ENCODE assay signal across 26 cellular contexts in genomic region chr20:1272368-1273155, GRCh38. TPM values are rescaled to one million over a fixed set of nuclear protein-coding genes. Genes with fewer than 3 reads are reported as not detected.
A peak's percentile ranks its signal among the peaks of the same experiment; 100 is the strongest.
DNase-seq lines count a peak whose midpoint lies in the region; ATAC-seq and TF ChIP-seq lines count a peak whose summit lies in the region.
"Had no signal": no experiment of that assay in that cellular context is flagged by ENCODE, and none has a peak within 500 bp of the region (broad histone marks: within the 10 kb centered on the region; RNA-seq: fewer than 3 reads in every experiment).

No MANE protein-coding gene starts in this region.

- no peak overlapping the region for H3K9ac ChIP-seq in BLaER1 treated with 17β-estradiol and CSF1 and Interleukin-3, amounts not matched to agents 10 nM and 100 nM
- no peak overlapping the region for H3K9ac ChIP-seq in IMR-90 (ENCODE audit: low read depth, low read length)

- ATAC-seq in IMR-90 (ENCODE audit: low read depth): no peak
- ATAC-seq in GM19467 (IDR thresholded peaks at IDR 0.05; ENCODE audit: unreplicated experiment): no peak
- no peak for ATAC-seq in GM19463 (IDR thresholded peaks at IDR 0.05; ENCODE audit: unreplicated experiment)
- ATAC-seq: activated CD4-positive, alpha-beta T cell treated with anti-CD3 and anti-CD28 coated beads for 36 hours; pancreas; sciatic nerve had no signal

- CTCF ChIA-PET in IMR-90 (lab: Yijun Ruan, JAX): interaction anchor here (0.6 to 1.2 kb wide), 3 partner anchors 10 to 59 kb away, joined by 3 to 4 read pairs (median 3); no protein-coding TSS in a partner anchor

- H2AFZ ChIP-seq in IMR-90 (replicated peaks; ENCODE audit: low read length, poor library complexity): no peak overlapping the region

- no peak overlapping the region for H2BK5ac ChIP-seq in IMR-90 (ENCODE audit: low read depth, low read length, poor library complexity, severe bottlenecking)

- H3K27me3 Mint-ChIP-seq in glutamatergic neuron (ENCODE audit: unreplicated experiment): peaks cover 18% of the 10 kb centered on the region
- no peaks in the 10 kb centered on the region for H3K27me3 Mint-ChIP-seq in osteocyte (ENCODE audit: unreplicated experiment)
- H3K27me3 Mint-ChIP-seq in T-helper 2 cell treated with Interferon-gamma antibody and Interleukin-4, amounts not matched to agents 5 μg/mL and 100 μg/mL, for 36 hours (ENCODE audit: low read depth): no peaks in the 10 kb centered on the region
- H3K27me3 Mint-ChIP-seq: activated CD4-positive, alpha-beta T cell treated with anti-CD3 and anti-CD28 coated beads for 36 hours; CD4-positive, alpha-beta memory T cell; central memory CD8-positive, alpha-beta T cell had no signal

- H4K91ac ChIP-seq in IMR-90 (ENCODE audit: insufficient read depth, low read depth, low read length): no peak overlapping the region; the same call in 1 of the 2 replicates

- H3K36me3 Mint-ChIP-seq in glutamatergic neuron (ENCODE audit: unreplicated experiment) (peaks cover 3% of the 10 kb centered on the region), osteocyte (ENCODE audit: unreplicated experiment) (no peaks in the 10 kb centered on the region)
- no peaks in the 10 kb centered on the region for H3K36me3 Mint-ChIP-seq in T-helper 2 cell treated with Interferon-gamma antibody and Interleukin-4, amounts not matched to agents 5 μg/mL and 100 μg/mL, for 36 hours (ENCODE audit: low read depth)

- H3K4me1 ChIP-seq in BLaER1 treated with 17β-estradiol and CSF1 and Interleukin-3, amounts not matched to agents 10 nM and 100 nM: peaks cover 8 to 15% (median 11%) of the 10 kb centered on the region in 10 experiments
- no peaks in the 10 kb centered on the region for H3K4me1 ChIP-seq in IMR-90 (ENCODE audit: control insufficient read depth, insufficient read depth, low read length)
- H3K4me1 ChIP-seq: HAP-1, pancreas had no signal

- H3K4me1 Mint-ChIP-seq in glutamatergic neuron (ENCODE audit: low read depth, unreplicated experiment) (peaks cover 57% of the 10 kb centered on the region), osteocyte (ENCODE audit: unreplicated experiment) (peaks cover 2% of the 10 kb centered on the region)
- H3K4me1 Mint-ChIP-seq in T-helper 2 cell treated with Interferon-gamma antibody and Interleukin-4, amounts not matched to agents 5 μg/mL and 100 μg/mL, for 36 hours (ENCODE audit: low read depth): peaks cover 2% of the 10 kb centered on the region

- H3K9me3 ChIP-seq in BLaER1 treated with 17β-estradiol and CSF1 and Interleukin-3, amounts not matched to agents 10 nM and 100 nM (replicated peaks in 1 of 11): no peaks in the 10 kb centered on the region
- no peaks in the 10 kb centered on the region for H3K9me3 ChIP-seq in IMR-90 (ENCODE audit: control insufficient read depth, insufficient read depth, low read length)
- H3K9me3 ChIP-seq: HAP-1, pancreas, upper lobe of left lung had no signal

- in situ Hi-C loops in IMR-90 (cut with MboI; ENCODE audit: low sequenced_read_pairs): no loop called here
- in situ Hi-C loops in G401 (cut with HindIII; ENCODE audit: low sequenced_read_pairs): no loop called here

- peaks cover 21 to 30% of the 10 kb centered on the region in 2 experiments for H3K79me1 ChIP-seq in IMR-90 (ENCODE audit: low read depth in 1 of 2, low read length in 2 of 2)

- intact Hi-C loops in IMR-90 (cut with micrococcal nuclease): no loop called here

- H3K23ac ChIP-seq in IMR-90 (ENCODE audit: low read depth, low read length): no peak overlapping the region

- H4K5ac ChIP-seq in IMR-90 (ENCODE audit: low read depth, low read length): no peak overlapping the region

- H3K4me3 ChIP-seq in BLaER1 treated with 17β-estradiol and CSF1 and Interleukin-3, amounts not matched to agents 10 nM and 100 nM: no peak overlapping the region
- H3K4me3 ChIP-seq in IMR-90 (ENCODE audit: insufficient read depth, low read depth, low read length): no peak overlapping the region
- H3K4me3 ChIP-seq: HAP-1, pancreas, upper lobe of left lung had no signal

- H3K9me1 ChIP-seq in IMR-90 (ENCODE audit: insufficient read depth, low read length): peaks cover 12% of the 10 kb centered on the region

- H3K9me3 Mint-ChIP-seq in glutamatergic neuron (ENCODE audit: unreplicated experiment) (peaks cover 13% of the 10 kb centered on the region), osteocyte (ENCODE audit: unreplicated experiment) (no peaks in the 10 kb centered on the region)
- no peaks in the 10 kb centered on the region for H3K9me3 Mint-ChIP-seq in T-helper 2 cell treated with Interferon-gamma antibody and Interleukin-4, amounts not matched to agents 5 μg/mL and 100 μg/mL, for 36 hours
- H3K9me3 Mint-ChIP-seq: CD4-positive, alpha-beta memory T cell; central memory CD8-positive, alpha-beta T cell had no signal

- POLR2A ChIA-PET in IMR-90 (lab: Charles Lee; ENCODE audit: unreplicated experiment): no interaction called here

- H3K4me3 Mint-ChIP-seq in glutamatergic neuron (ENCODE audit: unreplicated experiment) (peak overlapping the region; percentile 30), osteocyte (ENCODE audit: unreplicated experiment) (no peak overlapping the region)
- no peak overlapping the region for H3K4me3 Mint-ChIP-seq in T-helper 2 cell treated with Interferon-gamma antibody and Interleukin-4, amounts not matched to agents 5 μg/mL and 100 μg/mL, for 36 hours
- H3K4me3 Mint-ChIP-seq: activated CD4-positive, alpha-beta T cell treated with anti-CD3 and anti-CD28 coated beads for 36 hours; CD4-positive, alpha-beta memory T cell; central memory CD8-positive, alpha-beta T cell had no signal

- no peak for TF ChIP-seq RAD21 in IMR-90 (IDR thresholded peaks at IDR 0.05; ENCODE audit: low read length)

- no peaks in the 10 kb centered on the region for H3K36me3 ChIP-seq in BLaER1 treated with 17β-estradiol and CSF1 and Interleukin-3, amounts not matched to agents 10 nM and 100 nM
- peaks cover 4% of the 10 kb centered on the region; the same call in 1 of the 2 replicates for H3K36me3 ChIP-seq in IMR-90 (ENCODE audit: control insufficient read depth, insufficient read depth, low read length)
- H3K36me3 ChIP-seq: HAP-1, pancreas, upper lobe of left lung had no signal

- TF ChIP-seq POLR2A in IMR-90 (IDR thresholded peaks at IDR 0.05; ENCODE audit: low read depth, low read length): no peak

- H3K27ac ChIP-seq in BLaER1 treated with 17β-estradiol and CSF1 and Interleukin-3, amounts not matched to agents 10 nM and 100 nM: no peak overlapping the region
- H3K27ac ChIP-seq in IMR-90 (ENCODE audit: insufficient read depth, low read length): no peak overlapping the region
- H3K27ac ChIP-seq: pancreas, upper lobe of left lung had no signal

- no peak overlapping the region for H2BK20ac ChIP-seq in IMR-90 (ENCODE audit: low read depth, low read length)

- no peak overlapping the region for H3K14ac ChIP-seq in IMR-90 (replicated peaks; ENCODE audit: low read depth, low read length)

- WGBS in IMR-90 (ENCODE audit: extremely low coverage in 2 of 2, insufficient read length in 1 of 2), 2 experiments: 100% methylated on average over 1 of the region's 6 CpGs; no CpG with 5 or more reads in 1 of the 2 experiments

- H2AK5ac ChIP-seq in IMR-90 (ENCODE audit: low read depth, low read length): no peak overlapping the region

- dilution Hi-C loops in IMR-90 (cut with HindIII; ENCODE audit: low sequenced_read_pairs, unreplicated experiment): no loop called here

- H3K27me3 ChIP-seq in BLaER1 treated with 17β-estradiol and CSF1 and Interleukin-3, amounts not matched to agents 10 nM and 100 nM: peaks cover 1 to 7% (median 4%) of the 10 kb centered on the region in 11 experiments; a peak in 16 of 22 replicates
- H3K27me3 ChIP-seq in IMR-90 (ENCODE audit: control insufficient read depth, insufficient read depth, low read length): no peaks in the 10 kb centered on the region
- H3K27me3 ChIP-seq: pancreas, upper lobe of left lung had no signal

- H2AK9ac ChIP-seq in IMR-90 (replicated peaks; ENCODE audit: low read depth, low read length, poor library complexity): no peak overlapping the region

- no peak overlapping the region for H3K27ac Mint-ChIP-seq in glutamatergic neuron (ENCODE audit: unreplicated experiment)
- no peak overlapping the region for H3K27ac Mint-ChIP-seq in osteocyte (ENCODE audit: unreplicated experiment)
- H3K27ac Mint-ChIP-seq in T-helper 2 cell treated with Interferon-gamma antibody and Interleukin-4, amounts not matched to agents 5 μg/mL and 100 μg/mL, for 36 hours: no peak overlapping the region
- H3K27ac Mint-ChIP-seq: activated CD4-positive, alpha-beta T cell treated with anti-CD3 and anti-CD28 coated beads for 36 hours had no signal

- H2BK15ac ChIP-seq in IMR-90 (ENCODE audit: low read depth, low read length): no peak overlapping the region

- TF ChIP-seq CTCF in IMR-90 (conservative IDR thresholded peaks at IDR 0.05; ENCODE audit: low read depth, low read length) (no peak), glutamatergic neuron (IDR thresholded peaks at IDR 0.05; ENCODE audit: partially characterized antibody, unreplicated experiment) (no peak), osteocyte (IDR thresholded peaks at IDR 0.05) (no peak)

- H3K4ac ChIP-seq in IMR-90 (ENCODE audit: low read depth, low read length): no peak overlapping the region

- H3K18ac ChIP-seq in IMR-90 (ENCODE audit: low read depth, low read length): no peak overlapping the region

- H4K20me1 ChIP-seq in BLaER1 treated with 17β-estradiol and CSF1 and Interleukin-3, amounts not matched to agents 10 nM and 100 nM: peaks cover 0 to 5% (median 0%) of the 10 kb centered on the region in 11 experiments; a peak in 1 of 22 replicates
- peaks cover 3% of the 10 kb centered on the region; the same call in 1 of the 2 replicates for H4K20me1 ChIP-seq in IMR-90 (ENCODE audit: insufficient read depth, low read length)

- peak overlapping the region; percentile 1 to 62 (median 40); a peak in 18 of 22 replicates for H3K4me2 ChIP-seq in BLaER1 treated with 17β-estradiol and CSF1 and Interleukin-3, amounts not matched to agents 10 nM and 100 nM
- no peak overlapping the region for H3K4me2 ChIP-seq in IMR-90 (ENCODE audit: low read depth, low read length)

- H4K8ac ChIP-seq in IMR-90 (ENCODE audit: low read depth in 2 of 2, low read length in 2 of 2): no peak overlapping the region

- no peak overlapping the region for H2BK120ac ChIP-seq in IMR-90 (ENCODE audit: low read depth, low read length)

- DNase-seq in IMR-90: no peak
- no peak for DNase-seq in glutamatergic neuron
- peak; percentile 54 for DNase-seq in osteocyte (ENCODE audit: extremely low spot score, unreplicated experiment)
- DNase-seq in T-helper 2 cell treated with Interferon-gamma antibody and Interleukin-4, amounts not matched to agents 5 μg/mL and 100 μg/mL, for 36 hours (ENCODE audit: low spot score): no peak
- DNase-seq in G401 (ENCODE audit: low spot score): no peak
- DNase-seq: activated CD4-positive, alpha-beta T cell treated with anti-CD3 and anti-CD28 coated beads for 36 hours; activated naive CD4-positive, alpha-beta T cell treated with anti-CD3 and anti-CD28 coated beads, Interleukin-2, amount 50 U/mL, for 16 hours; CD4-positive, alpha-beta memory T cell; Karpas-422; mammary epithelial cell; NCI-H1694 treated with DMSO at 0.1 percent for 48 hours; NCI-H69; pancreas; RPMI8226; stimulated activated CD4-positive, alpha-beta T cell treated with anti-CD3 and anti-CD28 coated beads, Interleukin-15, amount 100 ng/mL, for 24 hours; T-helper 2 cell; upper lobe of left lung had no signal

- BruUV-seq in IMR-90 (replicated peaks; lab: Mats Ljungman, UMichigan): no TSS peak

- H3K56ac ChIP-seq in IMR-90 (ENCODE audit: extremely low read depth, insufficient read depth, low read length): no peak overlapping the region

RNA-seq across cellular contexts. Expression of gene SNPH, which starts 6.5 kb away (rescaled TPM):
- 4.5 and 4.7 TPM in 2 replicates for total RNA-seq in IMR-90 (2012; rRNA removed)
- 3.1 and 3.2 TPM in 2 replicates for polyA plus RNA-seq in IMR-90 (2012; rRNA removed)
- 1.5 and 3.4 TPM in 2 replicates for polyA plus RNA-seq in IMR-90 (2012; cell fraction: cytosol; rRNA removed)
- polyA plus RNA-seq in IMR-90 (2012; cell fraction: nucleus; rRNA removed; ENCODE audit: low replicate concordance): 6.1 and 14.6 TPM in 2 replicates
- 34.5 TPM for total RNA-seq in glutamatergic neuron (ENCODE audit: unreplicated experiment)
- 8.0 and 8.9 TPM in 2 replicates for total RNA-seq in osteocyte
- 1.7 and 2.4 TPM in 2 replicates for total RNA-seq in G401 (2014; rRNA removed; shearing (Covaris generic))

RNA-seq across cellular contexts. Expression of gene RAD21L1, which starts 46.7 kb away (rescaled TPM):
- total RNA-seq in IMR-90 (2012; rRNA removed) (under 0.01 TPM in 1 of 2 replicates, not detected in the other), glutamatergic neuron (ENCODE audit: unreplicated experiment) (not detected), osteocyte (not detected in 2 replicates)
- not detected in 2 replicates for polyA plus RNA-seq in IMR-90 (2012; rRNA removed)
- not detected in 2 replicates for polyA plus RNA-seq in IMR-90 (2012; cell fraction: cytosol; rRNA removed)
- 0.03 TPM in 1 of 2 replicates, not detected in the other for polyA plus RNA-seq in IMR-90 (2012; cell fraction: nucleus; rRNA removed; ENCODE audit: low replicate concordance)
- not detected in 2 replicates for total RNA-seq in G401 (2014; rRNA removed; shearing (Covaris generic))
- total RNA-seq: astrocyte, dermis microvascular lymphatic vessel endothelial cell, endothelial cell of umbilical vein, mammary epithelial cell, pancreas, sciatic nerve, upper lobe of left lung had no signal
- polyA plus RNA-seq: CD4-positive, alpha-beta memory T cell; mammary epithelial cell; pancreas had no signal

RNA-seq across cellular contexts. Expression of gene SDCBP2, which starts 56.4 kb away (rescaled TPM):
- total RNA-seq in IMR-90 (2012; rRNA removed) (0.54 and 0.83 TPM in 2 replicates), glutamatergic neuron (ENCODE audit: unreplicated experiment) (4.0 TPM), osteocyte (0.97 and 1.6 TPM in 2 replicates)
- polyA plus RNA-seq in IMR-90 (2012; rRNA removed): 1.3 TPM in 2 replicates
- polyA plus RNA-seq in IMR-90 (2012; cell fraction: cytosol; rRNA removed): 1.5 and 1.6 TPM in 2 replicates
- polyA plus RNA-seq in IMR-90 (2012; cell fraction: nucleus; rRNA removed; ENCODE audit: low replicate concordance): 2.5 and 4.1 TPM in 2 replicates
- total RNA-seq in G401 (2014; rRNA removed; shearing (Covaris generic)): 0.49 and 2.0 TPM in 2 replicates
